ENCODE assay signal across 1 cellular context in the genomic region with DNA sequence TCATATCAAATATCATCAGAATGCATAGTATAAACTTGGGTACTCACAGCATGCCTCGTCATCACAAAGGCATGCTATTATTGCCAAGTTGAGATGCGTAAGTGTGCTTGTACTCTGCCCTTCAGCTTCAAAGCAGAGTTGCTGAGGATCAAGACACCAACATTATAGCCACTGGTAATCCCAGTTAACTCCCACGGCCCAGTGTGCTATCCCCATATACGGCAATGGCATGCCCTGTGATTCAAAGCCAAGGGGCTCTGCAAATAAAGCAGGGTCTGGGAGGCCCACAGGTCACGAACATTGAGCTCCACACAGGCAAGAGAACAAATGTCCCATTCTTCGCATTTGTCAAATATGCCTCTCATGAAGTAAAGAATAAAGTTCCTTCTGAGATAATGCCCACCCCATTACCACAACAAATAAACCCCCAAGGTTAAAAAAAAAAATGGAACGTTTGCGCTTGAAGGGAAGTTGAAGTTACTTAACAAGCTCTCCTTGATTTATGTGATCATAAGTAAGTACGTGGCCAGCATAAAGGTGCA.
A peak's percentile ranks its signal among the peaks of the same experiment; 100 is the strongest.
TF ChIP-seq lines count a peak whose summit lies in the region.

No MANE protein-coding gene starts in this region.

TF ChIP-seq in HepG2, 621 proteins besides CTCF, POLR2A, EP300 and RAD21 (continued from another document and continues in another):
- TF ChIP-seq, protein P1, sequence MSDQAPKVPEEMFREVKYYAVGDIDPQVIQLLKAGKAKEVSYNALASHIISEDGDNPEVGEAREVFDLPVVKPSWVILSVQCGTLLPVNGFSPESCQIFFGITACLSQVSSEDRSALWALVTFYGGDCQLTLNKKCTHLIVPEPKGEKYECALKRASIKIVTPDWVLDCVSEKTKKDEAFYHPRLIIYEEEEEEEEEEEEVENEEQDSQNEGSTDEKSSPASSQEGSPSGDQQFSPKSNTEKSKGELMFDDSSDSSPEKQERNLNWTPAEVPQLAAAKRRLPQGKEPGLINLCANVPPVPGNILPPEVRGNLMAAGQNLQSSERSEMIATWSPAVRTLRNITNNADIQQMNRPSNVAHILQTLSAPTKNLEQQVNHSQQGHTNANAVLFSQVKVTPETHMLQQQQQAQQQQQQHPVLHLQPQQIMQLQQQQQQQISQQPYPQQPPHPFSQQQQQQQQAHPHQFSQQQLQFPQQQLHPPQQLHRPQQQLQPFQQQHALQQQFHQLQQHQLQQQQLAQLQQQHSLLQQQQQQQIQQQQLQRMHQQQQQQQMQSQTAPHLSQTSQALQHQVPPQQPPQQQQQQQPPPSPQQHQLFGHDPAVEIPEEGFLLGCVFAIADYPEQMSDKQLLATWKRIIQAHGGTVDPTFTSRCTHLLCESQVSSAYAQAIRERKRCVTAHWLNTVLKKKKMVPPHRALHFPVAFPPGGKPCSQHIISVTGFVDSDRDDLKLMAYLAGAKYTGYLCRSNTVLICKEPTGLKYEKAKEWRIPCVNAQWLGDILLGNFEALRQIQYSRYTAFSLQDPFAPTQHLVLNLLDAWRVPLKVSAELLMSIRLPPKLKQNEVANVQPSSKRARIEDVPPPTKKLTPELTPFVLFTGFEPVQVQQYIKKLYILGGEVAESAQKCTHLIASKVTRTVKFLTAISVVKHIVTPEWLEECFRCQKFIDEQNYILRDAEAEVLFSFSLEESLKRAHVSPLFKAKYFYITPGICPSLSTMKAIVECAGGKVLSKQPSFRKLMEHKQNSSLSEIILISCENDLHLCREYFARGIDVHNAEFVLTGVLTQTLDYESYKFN (CRISPR knock-in tag; conservative IDR thresholded peaks at IDR 0.05): peak; percentile 98
- TF ChIP-seq, protein P2, sequence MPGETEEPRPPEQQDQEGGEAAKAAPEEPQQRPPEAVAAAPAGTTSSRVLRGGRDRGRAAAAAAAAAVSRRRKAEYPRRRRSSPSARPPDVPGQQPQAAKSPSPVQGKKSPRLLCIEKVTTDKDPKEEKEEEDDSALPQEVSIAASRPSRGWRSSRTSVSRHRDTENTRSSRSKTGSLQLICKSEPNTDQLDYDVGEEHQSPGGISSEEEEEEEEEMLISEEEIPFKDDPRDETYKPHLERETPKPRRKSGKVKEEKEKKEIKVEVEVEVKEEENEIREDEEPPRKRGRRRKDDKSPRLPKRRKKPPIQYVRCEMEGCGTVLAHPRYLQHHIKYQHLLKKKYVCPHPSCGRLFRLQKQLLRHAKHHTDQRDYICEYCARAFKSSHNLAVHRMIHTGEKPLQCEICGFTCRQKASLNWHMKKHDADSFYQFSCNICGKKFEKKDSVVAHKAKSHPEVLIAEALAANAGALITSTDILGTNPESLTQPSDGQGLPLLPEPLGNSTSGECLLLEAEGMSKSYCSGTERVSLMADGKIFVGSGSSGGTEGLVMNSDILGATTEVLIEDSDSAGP (CRISPR knock-in tag; IDR thresholded peaks at IDR 0.05; ENCODE audit: borderline replicate concordance): peak; percentile 38; the same call in 1 of the 2 replicates
- TF ChIP-seq KDM3A (CRISPR knock-in tag; IDR thresholded peaks at IDR 0.05; ENCODE audit: low read depth) (0 out of 2 replicates have a peak, but pooled peaks have one; percentile 38), NR2F2 (IDR thresholded peaks at IDR 0.05; ENCODE audit: borderline replicate concordance, low read depth) (peak; percentile 96), RXRA (CRISPR knock-in tag; IDR thresholded peaks at IDR 0.05) (peak; percentile 75), KAT8 (CRISPR knock-in tag; IDR thresholded peaks at IDR 0.05) (peak; percentile 21; the same call in 1 of the 2 replicates), SOX13 (IDR thresholded peaks at IDR 0.05) (peak; percentile 85), SOX13 (CRISPR knock-in tag; conservative IDR thresholded peaks at IDR 0.05 in 1 of 2, IDR thresholded peaks at IDR 0.05 in 1 of 2) (peak in 1 of 2 experiments; percentile 95; a peak in 2 of 4 replicates), ZBTB20 (CRISPR knock-in tag; IDR thresholded peaks at IDR 0.05; ENCODE audit: borderline replicate concordance, low read depth) (peak; percentile 80), ZNF781 (CRISPR knock-in tag; IDR thresholded peaks at IDR 0.05; ENCODE audit: borderline replicate concordance, not compliant biosample characterization) (no peak), ZNF788 (CRISPR knock-in tag; IDR thresholded peaks at IDR 0.05; ENCODE audit: borderline replicate concordance) (peak; percentile 59; the same call in 1 of the 2 replicates), PITX1 (CRISPR knock-in tag; IDR thresholded peaks at IDR 0.05) (peak; percentile 96), ISL2 (CRISPR knock-in tag; IDR thresholded peaks at IDR 0.05) (peak; percentile 97), ATF1 (CRISPR knock-in tag; IDR thresholded peaks at IDR 0.05) (peak; percentile 62), ZFP36 (IDR thresholded peaks at IDR 0.05; ENCODE audit: borderline replicate concordance, low read depth, low read length, partially characterized antibody) (peak; percentile 82), ZNF577 (CRISPR knock-in tag; IDR thresholded peaks at IDR 0.05; ENCODE audit: borderline replicate concordance, low read depth) (no peak), AHR (CRISPR knock-in tag; IDR thresholded peaks at IDR 0.05) (0 out of 2 replicates have a peak, but pooled peaks have one; percentile 95), FOSL2 (CRISPR knock-in tag; IDR thresholded peaks at IDR 0.05) (peak; percentile 95), MAFF (IDR thresholded peaks at IDR 0.05; ENCODE audit: low read depth, low read length) (0 out of 2 replicates have a peak, but pooled peaks have one; percentile 22), FOXA1 (IDR thresholded peaks at IDR 0.05) (no peak), FOXA1 (CRISPR knock-in tag; IDR thresholded peaks at IDR 0.05) (peak; percentile 88), TCF12 (IDR thresholded peaks at IDR 0.05) (no peak), TCF12 (CRISPR knock-in tag; IDR thresholded peaks at IDR 0.05) (0 out of 2 replicates have a peak, but pooled peaks have one; percentile 26), NFIC (IDR thresholded peaks at IDR 0.05; ENCODE audit: low read length) (peak; percentile 94), ZNF749 (CRISPR knock-in tag; IDR thresholded peaks at IDR 0.05; ENCODE audit: borderline replicate concordance) (no peak), ZNF746 (CRISPR knock-in tag; IDR thresholded peaks at IDR 0.05) (peak; percentile 85; the same call in 1 of the 2 replicates), ELF4 (CRISPR knock-in tag; IDR thresholded peaks at IDR 0.05; ENCODE audit: borderline replicate concordance) (no peak), ZNF878 (CRISPR knock-in tag; IDR thresholded peaks at IDR 0.05) (peak; percentile 72; the same call in 1 of the 2 replicates), NR2C2 (CRISPR knock-in tag; IDR thresholded peaks at IDR 0.05; ENCODE audit: borderline replicate concordance) (peak; percentile 42; the same call in 1 of the 2 replicates), HOXA5 (CRISPR knock-in tag; IDR thresholded peaks at IDR 0.05) (peak; percentile 66; the same call in 1 of the 2 replicates), THAP11 (CRISPR knock-in tag; IDR thresholded peaks at IDR 0.05) (peak; percentile 50; the same call in 1 of the 2 replicates), NPAS2 (CRISPR knock-in tag; IDR thresholded peaks at IDR 0.05; ENCODE audit: borderline replicate concordance) (no peak), MXI1 (IDR thresholded peaks at IDR 0.05; ENCODE audit: borderline replicate concordance, low read depth, low read length) (peak; percentile 39; the same call in 1 of the 3 replicates)
- TF ChIP-seq, protein P3, sequence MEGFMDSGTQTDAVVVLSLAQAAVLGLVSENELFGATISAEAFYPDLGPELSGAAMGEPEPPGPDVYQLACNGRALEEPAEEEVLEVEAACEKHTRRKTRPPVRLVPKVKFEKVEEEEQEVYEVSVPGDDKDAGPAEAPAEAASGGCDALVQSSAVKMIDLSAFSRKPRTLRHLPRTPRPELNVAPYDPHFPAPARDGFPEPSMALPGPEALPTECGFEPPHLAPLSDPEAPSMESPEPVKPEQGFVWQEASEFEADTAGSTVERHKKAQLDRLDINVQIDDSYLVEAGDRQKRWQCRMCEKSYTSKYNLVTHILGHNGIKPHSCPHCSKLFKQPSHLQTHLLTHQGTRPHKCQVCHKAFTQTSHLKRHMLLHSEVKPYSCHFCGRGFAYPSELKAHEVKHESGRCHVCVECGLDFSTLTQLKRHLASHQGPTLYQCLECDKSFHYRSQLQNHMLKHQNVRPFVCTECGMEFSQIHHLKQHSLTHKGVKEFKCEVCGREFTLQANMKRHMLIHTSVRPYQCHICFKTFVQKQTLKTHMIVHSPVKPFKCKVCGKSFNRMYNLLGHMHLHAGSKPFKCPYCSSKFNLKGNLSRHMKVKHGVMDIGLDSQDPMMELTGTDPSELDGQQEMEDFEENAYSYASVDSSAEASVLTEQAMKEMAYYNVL (CRISPR knock-in tag; IDR thresholded peaks at IDR 0.05; ENCODE audit: borderline replicate concordance): peak; percentile 75; the same call in 1 of the 2 replicates
- TF ChIP-seq, protein P4, sequence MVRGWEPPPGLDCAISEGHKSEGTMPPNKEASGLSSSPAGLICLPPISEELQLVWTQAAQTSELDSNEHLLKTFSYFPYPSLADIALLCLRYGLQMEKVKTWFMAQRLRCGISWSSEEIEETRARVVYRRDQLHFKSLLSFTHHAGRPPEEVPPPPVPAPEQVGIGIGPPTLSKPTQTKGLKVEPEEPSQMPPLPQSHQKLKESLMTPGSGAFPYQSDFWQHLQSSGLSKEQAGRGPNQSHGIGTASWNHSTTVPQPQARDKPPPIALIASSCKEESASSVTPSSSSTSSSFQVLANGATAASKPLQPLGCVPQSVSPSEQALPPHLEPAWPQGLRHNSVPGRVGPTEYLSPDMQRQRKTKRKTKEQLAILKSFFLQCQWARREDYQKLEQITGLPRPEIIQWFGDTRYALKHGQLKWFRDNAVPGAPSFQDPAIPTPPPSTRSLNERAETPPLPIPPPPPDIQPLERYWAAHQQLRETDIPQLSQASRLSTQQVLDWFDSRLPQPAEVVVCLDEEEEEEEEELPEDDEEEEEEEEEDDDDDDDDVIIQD (CRISPR knock-in tag; IDR thresholded peaks at IDR 0.05; ENCODE audit: low read depth): peak; percentile 94
- TF ChIP-seq, protein P5, sequence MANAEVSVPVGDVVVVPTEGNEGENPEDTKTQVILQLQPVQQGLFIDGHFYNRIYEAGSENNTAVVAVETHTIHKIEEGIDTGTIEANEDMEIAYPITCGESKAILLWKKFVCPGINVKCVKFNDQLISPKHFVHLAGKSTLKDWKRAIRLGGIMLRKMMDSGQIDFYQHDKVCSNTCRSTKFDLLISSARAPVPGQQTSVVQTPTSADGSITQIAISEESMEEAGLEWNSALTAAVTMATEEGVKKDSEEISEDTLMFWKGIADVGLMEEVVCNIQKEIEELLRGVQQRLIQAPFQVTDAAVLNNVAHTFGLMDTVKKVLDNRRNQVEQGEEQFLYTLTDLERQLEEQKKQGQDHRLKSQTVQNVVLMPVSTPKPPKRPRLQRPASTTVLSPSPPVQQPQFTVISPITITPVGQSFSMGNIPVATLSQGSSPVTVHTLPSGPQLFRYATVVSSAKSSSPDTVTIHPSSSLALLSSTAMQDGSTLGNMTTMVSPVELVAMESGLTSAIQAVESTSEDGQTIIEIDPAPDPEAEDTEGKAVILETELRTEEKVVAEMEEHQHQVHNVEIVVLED (CRISPR knock-in tag; IDR thresholded peaks at IDR 0.05; ENCODE audit: borderline replicate concordance): peak; percentile 51; the same call in 1 of the 2 replicates
- TF ChIP-seq, protein P6, sequence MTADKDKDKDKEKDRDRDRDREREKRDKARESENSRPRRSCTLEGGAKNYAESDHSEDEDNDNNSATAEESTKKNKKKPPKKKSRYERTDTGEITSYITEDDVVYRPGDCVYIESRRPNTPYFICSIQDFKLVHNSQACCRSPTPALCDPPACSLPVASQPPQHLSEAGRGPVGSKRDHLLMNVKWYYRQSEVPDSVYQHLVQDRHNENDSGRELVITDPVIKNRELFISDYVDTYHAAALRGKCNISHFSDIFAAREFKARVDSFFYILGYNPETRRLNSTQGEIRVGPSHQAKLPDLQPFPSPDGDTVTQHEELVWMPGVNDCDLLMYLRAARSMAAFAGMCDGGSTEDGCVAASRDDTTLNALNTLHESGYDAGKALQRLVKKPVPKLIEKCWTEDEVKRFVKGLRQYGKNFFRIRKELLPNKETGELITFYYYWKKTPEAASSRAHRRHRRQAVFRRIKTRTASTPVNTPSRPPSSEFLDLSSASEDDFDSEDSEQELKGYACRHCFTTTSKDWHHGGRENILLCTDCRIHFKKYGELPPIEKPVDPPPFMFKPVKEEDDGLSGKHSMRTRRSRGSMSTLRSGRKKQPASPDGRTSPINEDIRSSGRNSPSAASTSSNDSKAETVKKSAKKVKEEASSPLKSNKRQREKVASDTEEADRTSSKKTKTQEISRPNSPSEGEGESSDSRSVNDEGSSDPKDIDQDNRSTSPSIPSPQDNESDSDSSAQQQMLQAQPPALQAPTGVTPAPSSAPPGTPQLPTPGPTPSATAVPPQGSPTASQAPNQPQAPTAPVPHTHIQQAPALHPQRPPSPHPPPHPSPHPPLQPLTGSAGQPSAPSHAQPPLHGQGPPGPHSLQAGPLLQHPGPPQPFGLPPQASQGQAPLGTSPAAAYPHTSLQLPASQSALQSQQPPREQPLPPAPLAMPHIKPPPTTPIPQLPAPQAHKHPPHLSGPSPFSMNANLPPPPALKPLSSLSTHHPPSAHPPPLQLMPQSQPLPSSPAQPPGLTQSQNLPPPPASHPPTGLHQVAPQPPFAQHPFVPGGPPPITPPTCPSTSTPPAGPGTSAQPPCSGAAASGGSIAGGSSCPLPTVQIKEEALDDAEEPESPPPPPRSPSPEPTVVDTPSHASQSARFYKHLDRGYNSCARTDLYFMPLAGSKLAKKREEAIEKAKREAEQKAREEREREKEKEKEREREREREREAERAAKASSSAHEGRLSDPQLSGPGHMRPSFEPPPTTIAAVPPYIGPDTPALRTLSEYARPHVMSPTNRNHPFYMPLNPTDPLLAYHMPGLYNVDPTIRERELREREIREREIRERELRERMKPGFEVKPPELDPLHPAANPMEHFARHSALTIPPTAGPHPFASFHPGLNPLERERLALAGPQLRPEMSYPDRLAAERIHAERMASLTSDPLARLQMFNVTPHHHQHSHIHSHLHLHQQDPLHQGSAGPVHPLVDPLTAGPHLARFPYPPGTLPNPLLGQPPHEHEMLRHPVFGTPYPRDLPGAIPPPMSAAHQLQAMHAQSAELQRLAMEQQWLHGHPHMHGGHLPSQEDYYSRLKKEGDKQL (CRISPR knock-in tag; IDR thresholded peaks at IDR 0.05; ENCODE audit: low read depth): peak; percentile 87
- TF ChIP-seq, protein P7, sequence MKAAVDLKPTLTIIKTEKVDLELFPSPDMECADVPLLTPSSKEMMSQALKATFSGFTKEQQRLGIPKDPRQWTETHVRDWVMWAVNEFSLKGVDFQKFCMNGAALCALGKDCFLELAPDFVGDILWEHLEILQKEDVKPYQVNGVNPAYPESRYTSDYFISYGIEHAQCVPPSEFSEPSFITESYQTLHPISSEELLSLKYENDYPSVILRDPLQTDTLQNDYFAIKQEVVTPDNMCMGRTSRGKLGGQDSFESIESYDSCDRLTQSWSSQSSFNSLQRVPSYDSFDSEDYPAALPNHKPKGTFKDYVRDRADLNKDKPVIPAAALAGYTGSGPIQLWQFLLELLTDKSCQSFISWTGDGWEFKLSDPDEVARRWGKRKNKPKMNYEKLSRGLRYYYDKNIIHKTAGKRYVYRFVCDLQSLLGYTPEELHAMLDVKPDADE (CRISPR knock-in tag; IDR thresholded peaks at IDR 0.05): no peak
- TF ChIP-seq, protein P8, sequence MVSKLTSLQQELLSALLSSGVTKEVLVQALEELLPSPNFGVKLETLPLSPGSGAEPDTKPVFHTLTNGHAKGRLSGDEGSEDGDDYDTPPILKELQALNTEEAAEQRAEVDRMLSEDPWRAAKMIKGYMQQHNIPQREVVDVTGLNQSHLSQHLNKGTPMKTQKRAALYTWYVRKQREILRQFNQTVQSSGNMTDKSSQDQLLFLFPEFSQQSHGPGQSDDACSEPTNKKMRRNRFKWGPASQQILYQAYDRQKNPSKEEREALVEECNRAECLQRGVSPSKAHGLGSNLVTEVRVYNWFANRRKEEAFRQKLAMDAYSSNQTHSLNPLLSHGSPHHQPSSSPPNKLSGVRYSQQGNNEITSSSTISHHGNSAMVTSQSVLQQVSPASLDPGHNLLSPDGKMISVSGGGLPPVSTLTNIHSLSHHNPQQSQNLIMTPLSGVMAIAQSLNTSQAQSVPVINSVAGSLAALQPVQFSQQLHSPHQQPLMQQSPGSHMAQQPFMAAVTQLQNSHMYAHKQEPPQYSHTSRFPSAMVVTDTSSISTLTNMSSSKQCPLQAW (CRISPR knock-in tag; IDR thresholded peaks at IDR 0.05): peak; percentile 63; the same call in 1 of the 2 replicates
